Comparison of ENCODE assay signal across 11 cellular contexts in the genomic region with DNA sequence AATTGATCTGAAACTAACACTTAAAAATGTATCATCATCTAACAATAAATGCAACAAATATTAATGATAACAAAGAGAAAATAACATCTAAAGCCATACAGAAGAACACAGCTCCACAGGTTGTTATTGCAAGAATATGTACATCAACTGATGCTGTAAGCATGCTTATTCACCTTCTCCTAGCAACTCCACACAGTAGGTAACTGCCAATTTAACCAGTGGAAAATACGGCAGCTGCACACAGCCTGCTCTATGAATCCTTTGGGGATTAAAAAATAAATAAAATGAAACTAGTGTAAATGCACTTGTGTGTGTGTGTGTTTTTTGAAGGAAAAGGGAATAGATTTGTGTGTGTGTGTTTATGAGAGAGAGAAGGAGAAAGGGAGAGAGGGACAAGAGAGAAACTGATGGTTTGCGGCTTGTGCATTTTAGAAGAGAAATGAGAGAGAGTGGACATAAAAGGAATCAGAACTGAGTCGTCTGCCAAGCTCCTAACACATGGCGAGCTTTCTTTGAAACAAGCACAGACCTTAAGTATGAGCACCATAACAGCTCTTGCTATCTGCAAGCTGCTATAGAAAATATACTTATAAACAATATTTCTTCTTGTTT.
DNase-seq lines count a peak whose midpoint lies in the region; ATAC-seq and TF ChIP-seq lines count a peak whose summit lies in the region.
"Had no signal": no experiment of that assay in that cellular context is flagged by ENCODE, and none has a peak within 500 bp of the region (broad histone marks: within the 10 kb centered on the region; RNA-seq: fewer than 3 reads in every experiment).

No MANE protein-coding gene starts in this region.

- no peaks in the 10 kb centered on the region for H3K9me3 ChIP-seq in osteoblast (ENCODE audit: low read depth, low read length)

- no peaks in the 10 kb centered on the region for H3K4me1 Mint-ChIP-seq in effector memory CD8-positive, alpha-beta T cell (ENCODE audit: low read depth in 2 of 2)
- H3K4me1 Mint-ChIP-seq in activated T-cell treated with anti-CD3 and anti-CD28 coated beads, Interleukin-2, amount 50 U/mL, for 24 hours (ENCODE audit: low read depth), result peaks cover 2% of the 10 kb centered on the region

- no peaks in the 10 kb centered on the region for H3K36me3 Mint-ChIP-seq in effector memory CD8-positive, alpha-beta T cell (ENCODE audit: insufficient read depth)
- no peaks in the 10 kb centered on the region for H3K36me3 Mint-ChIP-seq in activated T-cell treated with anti-CD3 and anti-CD28 coated beads, Interleukin-2, amount 50 U/mL, for 24 hours (ENCODE audit: low read depth)

- no peaks in the 10 kb centered on the region for H4K20me1 ChIP-seq in osteoblast (ENCODE audit: insufficient read depth, low read length)

- peak overlapping the region in 58 of 59 donors; percentile 12 to 88 (median 78) for H3K27ac ChIP-seq in dorsolateral prefrontal cortex
- H3K27ac ChIP-seq in osteoblast (ENCODE audit: low read depth, low read length), result no peak overlapping the region

- H3K27me3 Mint-ChIP-seq in effector memory CD8-positive, alpha-beta T cell, result no peaks in the 10 kb centered on the region
- peaks cover 3% of the 10 kb centered on the region for H3K27me3 Mint-ChIP-seq in activated T-cell treated with anti-CD3 and anti-CD28 coated beads, Interleukin-2, amount 50 U/mL, for 24 hours

- no peaks in the 10 kb centered on the region for H3K36me3 ChIP-seq in osteoblast (ENCODE audit: insufficient read depth, low read length)

- H3K27ac Mint-ChIP-seq in effector memory CD8-positive, alpha-beta T cell, result no peak overlapping the region
- H3K27ac Mint-ChIP-seq in activated T-cell treated with anti-CD3 and anti-CD28 coated beads, Interleukin-2, amount 50 U/mL, for 24 hours, result no peak overlapping the region

- no peak overlapping the region for H3K4me3 Mint-ChIP-seq in effector memory CD8-positive, alpha-beta T cell
- no peak overlapping the region for H3K4me3 Mint-ChIP-seq in activated T-cell treated with anti-CD3 and anti-CD28 coated beads, Interleukin-2, amount 50 U/mL, for 24 hours

- no peaks in the 10 kb centered on the region for H3K4me1 ChIP-seq in osteoblast (ENCODE audit: insufficient read depth, low read length)

- intact Hi-C loops in dorsolateral prefrontal cortex (cut with DNase I), result loop anchor here in 1 of 2 donors (10.0 kb wide), 1 partner anchor 122 kb away; no protein-coding TSS in a partner anchor

- H3K27me3 ChIP-seq in dorsolateral prefrontal cortex, result no peaks in the 10 kb centered on the region
- H3K27me3 ChIP-seq in osteoblast (ENCODE audit: insufficient read depth, low read length), result no peaks in the 10 kb centered on the region

- TF ChIP-seq CTCF in dorsolateral prefrontal cortex (IDR thresholded peaks at IDR 0.05 in 54 of 56, conservative IDR thresholded peaks at IDR 0.05 in 2 of 56; ENCODE audit: low read depth in 1 of 56, partially characterized antibody in 56 of 56), result peak in 1 of 56 donors; percentile 7
- TF ChIP-seq CTCF in osteoblast (IDR thresholded peaks at IDR 0.05; ENCODE audit: extremely low read depth, low read depth, low read length), result no peak

- peak overlapping the region; percentile 51 for H2AFZ ChIP-seq in osteoblast (ENCODE audit: low read length)

- H3K4me3 ChIP-seq in dorsolateral prefrontal cortex, result peak overlapping the region; percentile 2 to 72 (median 54)
- no peak overlapping the region for H3K4me3 ChIP-seq in osteoblast (ENCODE audit: insufficient read depth, low read length)

- ATAC-seq in GM19395 (IDR thresholded peaks at IDR 0.05; ENCODE audit: unreplicated experiment), result peak; percentile 34
- ATAC-seq in GM21360 (IDR thresholded peaks at IDR 0.05; ENCODE audit: unreplicated experiment), result no peak
- ATAC-seq in effector memory CD8-positive, alpha-beta T cell (replicated peaks), result no peak
- ATAC-seq in HG02678 (IDR thresholded peaks at IDR 0.05; ENCODE audit: unreplicated experiment), result no peak

- peaks cover 0 to 1% of the 10 kb centered on the region in 2 donors for H3K9me3 Mint-ChIP-seq in effector memory CD8-positive, alpha-beta T cell
- no peaks in the 10 kb centered on the region for H3K9me3 Mint-ChIP-seq in activated T-cell treated with anti-CD3 and anti-CD28 coated beads, Interleukin-2, amount 50 U/mL, for 24 hours

- no peaks in the 10 kb centered on the region for H3K79me2 ChIP-seq in osteoblast (ENCODE audit: insufficient read depth, low read length)

- peak overlapping the region; percentile 52 for H3K4me2 ChIP-seq in osteoblast (ENCODE audit: insufficient read depth, low read length)

- DNase-seq in NCI-H2171 (lab: John Stamatoyannopoulos, UW), result peak; percentile 62
- no peak for DNase-seq in dorsolateral prefrontal cortex
- DNase-seq in osteoblast (ENCODE audit: insufficient read length, low spot score, missing footprints), result no peak
- DNase-seq in effector memory CD8-positive, alpha-beta T cell, result no peak
- no peak for DNase-seq in activated T-cell treated with anti-CD3 and anti-CD28 coated beads, Interleukin-2, amount 50 U/mL, for 24 hours
- DNase-seq: activated effector memory CD4-positive, alpha-beta T cell treated with Interleukin-2 at 50 U/mL for 16 hours; H7; NCI-H2029 had no signal
